8 cellular contexts compared by ENCODE assay signal in genomic region chr10:75099952-75100763, GRCh38. TPM values are rescaled to one million over a fixed set of nuclear protein-coding genes. Genes with fewer than 3 reads are reported as not detected.
DNase-seq lines count a peak whose midpoint lies in the region; ATAC-seq, FAIRE-seq and TF ChIP-seq lines count a peak whose summit lies in the region.

No MANE protein-coding gene starts in this region.

- no peaks in the 10 kb centered on the region for H3K9me3 ChIP-seq in endothelial cell of umbilical vein (replicated peaks; ENCODE audit: control insufficient read depth, insufficient read depth, low read length)

- H2AFZ ChIP-seq in endothelial cell of umbilical vein (ENCODE audit: low read depth, low read length), result no peak overlapping the region

- H3K27me3 ChIP-seq in endothelial cell of umbilical vein (ENCODE audit: control insufficient read depth in 2 of 2, insufficient read depth in 2 of 2, low read length in 2 of 2), result no peaks in the 10 kb centered on the region

- H3K4me1 ChIP-seq in endothelial cell of umbilical vein (ENCODE audit: control insufficient read depth, extremely low read depth, insufficient read depth, low read length), result no peaks in the 10 kb centered on the region

- peak; percentile 73 for ATAC-seq in HG02642 (IDR thresholded peaks at IDR 0.05; ENCODE audit: poor library complexity, unreplicated experiment)
- peak; percentile 97 for ATAC-seq in activated CD8-positive, alpha-beta memory T cell treated with anti-CD3 and anti-CD28 coated beads, Interleukin-2, amount 10 ng/mL, durations not matched to agents 7 days and 5 days

- H3K36me3 Mint-ChIP-seq in activated CD8-positive, alpha-beta memory T cell treated with anti-CD3 and anti-CD28 coated beads, Interleukin-2, amount 10 ng/mL, durations not matched to agents 7 days and 5 days, result no peaks in the 10 kb centered on the region

- H3K27ac ChIP-seq in endothelial cell of umbilical vein (ENCODE audit: insufficient read depth, low read depth, low read length), result no peak overlapping the region

- peak; percentile 92 to 98 for TF ChIP-seq CTCF in endothelial cell of umbilical vein (IDR thresholded peaks at IDR 0.05; ENCODE audit: extremely low read depth in 1 of 2, insufficient read depth in 1 of 2, low read depth in 1 of 2, low read length in 2 of 2)

- no peaks in the 10 kb centered on the region for H3K36me3 ChIP-seq in endothelial cell of umbilical vein (ENCODE audit: control insufficient read depth in 2 of 2, extremely low read depth in 1 of 2, insufficient read depth in 2 of 2, low read length in 2 of 2)

- dilution Hi-C loops in endothelial cell of umbilical vein (cut with MboI; ENCODE audit: extremely low pct_ligation_motif_present, low sequenced_read_pairs), result no loop called here

- FAIRE-seq in endothelial cell of umbilical vein (lab: Jason Lieb, UNC), result peak; percentile 87

- H3K9me1 ChIP-seq in endothelial cell of umbilical vein (replicated peaks; ENCODE audit: control insufficient read depth, extremely low read depth, insufficient read depth, low read length), result no peaks in the 10 kb centered on the region

- H3K27ac Mint-ChIP-seq in activated CD8-positive, alpha-beta memory T cell treated with anti-CD3 and anti-CD28 coated beads, Interleukin-2, amount 10 ng/mL, durations not matched to agents 7 days and 5 days, result no peak overlapping the region

- TF ChIP-seq POLR2A in endothelial cell of umbilical vein (IDR thresholded peaks at IDR 0.05; ENCODE audit: low read depth, low read length), result no peak

- POLR2A ChIA-PET in endothelial cell of umbilical vein (lab: Charles Lee), result no interaction called here

- H3K4me1 Mint-ChIP-seq in activated CD8-positive, alpha-beta memory T cell treated with anti-CD3 and anti-CD28 coated beads, Interleukin-2, amount 10 ng/mL, durations not matched to agents 7 days and 5 days, result peaks cover 2% of the 10 kb centered on the region

- CTCF ChIA-PET in activated CD8-positive, alpha-beta memory T cell treated with anti-CD3 and anti-CD28 coated beads, Interleukin-2, amount 10 ng/mL, durations not matched to agents 7 days and 5 days (lab: Charles Lee), result interaction anchor here (0.6 to 3.6 kb wide), 26 partner anchors 8 to 992 kb away, joined by 3 to 13 read pairs (median 4); partner anchors contain the start of gene COMTD1
- CTCF ChIA-PET in endothelial cell of umbilical vein (lab: Charles Lee), result interaction anchor here (0.7 to 9.0 kb wide), 10 partner anchors 9 to 973 kb away, joined by 3 to 124 read pairs (median 5); partner anchors contain the start of gene COMTD1

- H3K9me3 Mint-ChIP-seq in activated CD8-positive, alpha-beta memory T cell treated with anti-CD3 and anti-CD28 coated beads, Interleukin-2, amount 10 ng/mL, durations not matched to agents 7 days and 5 days (ENCODE audit: low read depth), result no peaks in the 10 kb centered on the region

- no peak overlapping the region for H3K9ac ChIP-seq in endothelial cell of umbilical vein (replicated peaks; ENCODE audit: extremely low read depth, insufficient read depth, low read length)

- H3K4me3 ChIP-seq in endothelial cell of umbilical vein (replicated peaks in 1 of 3; ENCODE audit: insufficient read depth in 1 of 3, low read depth in 1 of 3, low read length in 3 of 3), result no peak overlapping the region

- H4K20me1 ChIP-seq in endothelial cell of umbilical vein (replicated peaks; ENCODE audit: control insufficient read depth, extremely low read depth, insufficient read depth, low read length), result no peaks in the 10 kb centered on the region

- H3K4me3 Mint-ChIP-seq in activated CD8-positive, alpha-beta memory T cell treated with anti-CD3 and anti-CD28 coated beads, Interleukin-2, amount 10 ng/mL, durations not matched to agents 7 days and 5 days, result no peak overlapping the region

- intact Hi-C loops in endothelial cell of umbilical vein (cut with micrococcal nuclease), result loop anchor here (1.0 to 10.0 kb wide), 5 partner anchors 365 to 973 kb away; no protein-coding TSS in a partner anchor

- DNase-seq in NCI-H2171 treated with DMSO at 0.1 percent for 48 hours (lab: John Stamatoyannopoulos, UW) (peak; percentile 16), NCI-H2171 (lab: John Stamatoyannopoulos, UW) (no peak), NCI-H510A (lab: John Stamatoyannopoulos, UW) (peak; percentile 30), endothelial cell of umbilical vein (ENCODE audit: low read depth, low spot score) (peak; percentile 52), mucosa of gallbladder (ENCODE audit: low spot score) (peak; percentile 74)
- DNase-seq in activated CD8-positive, alpha-beta memory T cell treated with anti-CD3 and anti-CD28 coated beads, Interleukin-2, amount 10 ng/mL, durations not matched to agents 7 days and 5 days, result peak; percentile 86
- DNase-seq in stimulated activated CD8-positive, alpha-beta memory T cell treated with anti-CD3 and anti-CD28 coated beads, Interleukin-4, amount 100 ng/mL, for 24 hours (ENCODE audit: low read depth), result peak; percentile 75

- H3K27me3 Mint-ChIP-seq in activated CD8-positive, alpha-beta memory T cell treated with anti-CD3 and anti-CD28 coated beads, Interleukin-2, amount 10 ng/mL, durations not matched to agents 7 days and 5 days, result no peaks in the 10 kb centered on the region

- BruUV-seq in endothelial cell of umbilical vein (replicated peaks; lab: Mats Ljungman, UMichigan), result no TSS peak

- no peaks in the 10 kb centered on the region for H3K79me2 ChIP-seq in endothelial cell of umbilical vein (ENCODE audit: control insufficient read depth, insufficient read depth, low read length)

- H3K4me2 ChIP-seq in endothelial cell of umbilical vein (ENCODE audit: insufficient read depth, low read length), result no peak overlapping the region

TF ChIP-seq in endothelial cell of umbilical vein, 7 proteins besides CTCF, POLR2A, EP300 and RAD21:
- no peak for TF ChIP-seq EZH2 (IDR thresholded peaks at IDR 0.05; ENCODE audit: borderline replicate concordance, low read depth, low read length, severe bottlenecking)
- TF ChIP-seq FOS (IDR thresholded peaks at IDR 0.05; ENCODE audit: borderline replicate concordance, insufficient read depth, low read length), result no peak
- no peak for TF ChIP-seq POLR2AphosphoS5 (IDR thresholded peaks at IDR 0.05; ENCODE audit: insufficient read depth, low read depth, low read length)
- TF ChIP-seq, protein P1, sequence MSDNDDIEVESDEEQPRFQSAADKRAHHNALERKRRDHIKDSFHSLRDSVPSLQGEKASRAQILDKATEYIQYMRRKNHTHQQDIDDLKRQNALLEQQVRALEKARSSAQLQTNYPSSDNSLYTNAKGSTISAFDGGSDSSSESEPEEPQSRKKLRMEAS (IDR thresholded peaks at IDR 0.05; ENCODE audit: insufficient read depth, insufficient read length), result no peak
- TF ChIP-seq JUN (IDR thresholded peaks at IDR 0.05; ENCODE audit: borderline replicate concordance, insufficient read depth, insufficient read length, low read depth), result no peak
- TF ChIP-seq GATA2 (IDR thresholded peaks at IDR 0.05; ENCODE audit: insufficient read depth, insufficient read length, low read depth, low read length), result no peak
- TF ChIP-seq MYC (IDR thresholded peaks at IDR 0.05; ENCODE audit: low read depth, low read length), result no peak
TF ChIP-seq in endothelial cell of umbilical vein: peak in this region for 0.

RNA-seq across cellular contexts. Expression of gene SAMD8, which starts 11.3 kb away (rescaled TPM):
- total RNA-seq in activated CD8-positive, alpha-beta memory T cell treated with anti-CD3 and anti-CD28 coated beads, Interleukin-2, amount 10 ng/mL, durations not matched to agents 7 days and 5 days, result 10 to 100 TPM; 13.8 TPM
- total RNA-seq in endothelial cell of umbilical vein (22.8 and 23.2 TPM in 2 replicates), mucosa of gallbladder (20.2 TPM)
- 17.1 and 19.6 TPM in 2 replicates for polyA plus RNA-seq in endothelial cell of umbilical vein
- polyA plus RNA-seq in endothelial cell of umbilical vein (2011; cell fraction: cytosol; rRNA removed), result 9.9 and 10.5 TPM in 2 replicates
- polyA plus RNA-seq in endothelial cell of umbilical vein (2011; cell fraction: nucleus; rRNA removed), result 13.6 and 16.7 TPM in 2 replicates
- 15.4 and 16.8 TPM in 2 replicates for polyA plus RNA-seq in endothelial cell of umbilical vein (2012)
- 62.0 and 74.8 TPM in 2 replicates for polyA minus RNA-seq in endothelial cell of umbilical vein
- polyA minus RNA-seq in endothelial cell of umbilical vein (2011; cell fraction: cytosol; rRNA and poly(A)+ RNA removed), result 10.3 TPM
- polyA minus RNA-seq in endothelial cell of umbilical vein (2011; cell fraction: nucleus; rRNA and poly(A)+ RNA removed), result 21.0 and 34.8 TPM in 2 replicates
